Comparison of ENCODE assay signal across 22 cellular contexts in genomic region chr4:85682391-85682790, GRCh38.
DNase-seq lines count a peak whose midpoint lies in the region; ATAC-seq and TF ChIP-seq lines count a peak whose summit lies in the region.
"Had no signal": no experiment of that assay in that cellular context is flagged by ENCODE, and none has a peak within 500 bp of the region (broad histone marks: within the 10 kb centered on the region; RNA-seq: fewer than 3 reads in every experiment).

No MANE protein-coding gene starts in this region.

- H3K4me1 Mint-ChIP-seq in naive thymus-derived CD8-positive, alpha-beta T cell = peaks cover 0 to 5% (median 0%) of the 10 kb centered on the region in 4 donors
- H3K4me1 Mint-ChIP-seq: CD4-positive, CD25-positive, alpha-beta regulatory T cell had no signal

- TF ChIP-seq CTCF in SU-DHL-6 (IDR thresholded peaks at IDR 0.05; ENCODE audit: insufficient read depth, low read length, poor library complexity, severe bottlenecking) = no peak

- H3K9me3 ChIP-seq in Karpas-422 (ENCODE audit: low read length) (no peaks in the 10 kb centered on the region), SU-DHL-6 (ENCODE audit: insufficient read depth, low read length) (no peaks in the 10 kb centered on the region)
- H3K9me3 ChIP-seq: HAP-1 had no signal

- peaks cover 0 to 15% (median 3%) of the 10 kb centered on the region in 9 donors for H3K9me3 Mint-ChIP-seq in naive thymus-derived CD8-positive, alpha-beta T cell

- H3K4me3 Mint-ChIP-seq in naive thymus-derived CD8-positive, alpha-beta T cell = no peak overlapping the region
- H3K4me3 Mint-ChIP-seq: CD4-positive, CD25-positive, alpha-beta regulatory T cell had no signal

- H3K4me3 ChIP-seq in Karpas-422 (ENCODE audit: low read length) (no peak overlapping the region), SU-DHL-6 (ENCODE audit: insufficient read depth, low read length, poor library complexity, severe bottlenecking) (no peak overlapping the region)
- H3K4me3 ChIP-seq: GM12878, GM23248, HAP-1 had no signal

- H4K20me1 ChIP-seq in Karpas-422 (ENCODE audit: insufficient read depth, low read depth, low read length) (no peaks in the 10 kb centered on the region), SU-DHL-6 (ENCODE audit: low read depth, low read length) (no peaks in the 10 kb centered on the region)

- H3K27me3 ChIP-seq in Karpas-422 (ENCODE audit: low read length) (no peaks in the 10 kb centered on the region), SU-DHL-6 (ENCODE audit: low read length) (no peaks in the 10 kb centered on the region), layer of hippocampus (ENCODE audit: control insufficient read depth, insufficient read depth, low read length) (no peaks in the 10 kb centered on the region)

- H3K27me3 Mint-ChIP-seq in naive thymus-derived CD8-positive, alpha-beta T cell = no peaks in the 10 kb centered on the region
- H3K27me3 Mint-ChIP-seq: CD4-positive, CD25-positive, alpha-beta regulatory T cell had no signal

- H3K9ac ChIP-seq in Karpas-422 (ENCODE audit: low read length) (no peak overlapping the region), SU-DHL-6 (ENCODE audit: low read length) (no peak overlapping the region)

- no peak overlapping the region for H3K4me2 ChIP-seq in Karpas-422 (ENCODE audit: low read depth, low read length, poor library complexity, severe bottlenecking)
- no peak overlapping the region for H3K4me2 ChIP-seq in SU-DHL-6 (ENCODE audit: low read depth, low read length, poor library complexity, severe bottlenecking)

- no peak for ATAC-seq in GM18868 (IDR thresholded peaks at IDR 0.05; ENCODE audit: unreplicated experiment)
- no peak for ATAC-seq in naive thymus-derived CD8-positive, alpha-beta T cell
- no peak for ATAC-seq in HG02852 (IDR thresholded peaks at IDR 0.05; ENCODE audit: unreplicated experiment)
- ATAC-seq: GM12878, Right ventricle myocardium inferior had no signal

- POLR2A ChIA-PET in naive thymus-derived CD8-positive, alpha-beta T cell (lab: Charles Lee) = no interaction called here

- no peak overlapping the region for H3K27ac Mint-ChIP-seq in naive thymus-derived CD8-positive, alpha-beta T cell
- H3K27ac Mint-ChIP-seq: CD4-positive, CD25-positive, alpha-beta regulatory T cell had no signal

- H3K27ac ChIP-seq in Karpas-422 (ENCODE audit: low read length) (peak overlapping the region; percentile 80; the same call in 1 of the 2 replicates), SU-DHL-6 (ENCODE audit: low read depth, low read length) (peak overlapping the region; percentile 67; the same call in 1 of the 2 replicates), layer of hippocampus (ENCODE audit: low read depth, low read length) (peak overlapping the region; percentile 36), substantia nigra (ENCODE audit: low read depth, low read length, poor library complexity, severe bottlenecking) (peak overlapping the region; percentile 41)

- peaks cover 16% of the 10 kb centered on the region for H3K79me2 ChIP-seq in Karpas-422 (ENCODE audit: low read length)
- no peaks in the 10 kb centered on the region; the same call in 1 of the 2 replicates for H3K79me2 ChIP-seq in SU-DHL-6 (ENCODE audit: insufficient read depth, low read length)

- peaks cover 10% of the 10 kb centered on the region for H3F3A ChIP-seq in SU-DHL-6 (ENCODE audit: insufficient read depth)

- H3K4me1 ChIP-seq in Karpas-422 (ENCODE audit: low read length) = peaks cover 42% of the 10 kb centered on the region
- H3K4me1 ChIP-seq: HAP-1 had no signal

- no peaks in the 10 kb centered on the region for H3K36me3 Mint-ChIP-seq in naive thymus-derived CD8-positive, alpha-beta T cell
- H3K36me3 Mint-ChIP-seq: CD4-positive, CD25-positive, alpha-beta regulatory T cell had no signal

- H2AFZ ChIP-seq in Karpas-422 (ENCODE audit: low read length) (no peak overlapping the region), SU-DHL-6 (ENCODE audit: low read depth, low read length, severe bottlenecking) (no peak overlapping the region)
- H2AFZ ChIP-seq: GM23248 had no signal

- no peaks in the 10 kb centered on the region for H3K36me3 ChIP-seq in Karpas-422 (ENCODE audit: insufficient read depth, low read length)
- no peaks in the 10 kb centered on the region for H3K36me3 ChIP-seq in SU-DHL-6 (ENCODE audit: low read length)
- H3K36me3 ChIP-seq: HAP-1 had no signal

- H3K9me2 ChIP-seq in Karpas-422 (replicated peaks; ENCODE audit: insufficient read depth, low read length) = no peaks in the 10 kb centered on the region
- H3K9me2 ChIP-seq in SU-DHL-6 (replicated peaks; ENCODE audit: insufficient read depth, low read length) = no peaks in the 10 kb centered on the region

- DNase-seq in Karpas-422 (no peak), substantia nigra (lab: John Stamatoyannopoulos, UW) (no peak)
- no peak for DNase-seq in naive thymus-derived CD8-positive, alpha-beta T cell
- DNase-seq: CD4-positive, CD25-positive, alpha-beta regulatory T cell; COR-L47; DMS 273 treated with DMSO at 0.1 percent for 48 hours; DND-41; IMR-90; MV-4-11; NCI-H1105 treated with DMSO at 0.1 percent for 48 hours; NCI-H2081; NCI-H2171; NCI-H345; NCI-H526 had no signal
